ENCODE assay signal across 20 cellular contexts in genomic region chr10:86635402-86635801, GRCh38. TPM values are rescaled to one million over a fixed set of nuclear protein-coding genes. Genes with fewer than 3 reads are reported as not detected.
DNase-seq lines count a peak whose midpoint lies in the region; ATAC-seq and TF ChIP-seq lines count a peak whose summit lies in the region.
"Had no signal": no experiment of that assay in that cellular context is flagged by ENCODE, and none has a peak within 500 bp of the region (broad histone marks: within the 10 kb centered on the region; RNA-seq: fewer than 3 reads in every experiment).

No MANE protein-coding gene starts in this region.

- peak; percentile 81 for DNase-seq in AG08396 (ENCODE audit: low spot score)
- DNase-seq in LHCN-M2 (ENCODE audit: low read depth): peak; percentile 53
- DNase-seq in cardiac fibroblast (ENCODE audit: low read depth in 2 of 2): peak; percentile 62 to 77
- DNase-seq in left colon: no peak
- DNase-seq in mesenteric fat pad (ENCODE audit: low spot score): no peak
- DNase-seq in activated T-helper 1 cell treated with anti-CD3 and anti-CD28 coated beads, Interleukin-12 subunit alpha, Interleukin-12 subunit beta, Interleukin-2, Interleukin-4 antibody, amounts not matched to agents 30 ng/mL and 10 ng/mL and 1 ng/mL, durations not matched to agents 14 hours and 24 hours and 36 hours (ENCODE audit: low spot score): no peak
- DNase-seq in D341Med (ENCODE audit: low spot score): no peak
- DNase-seq: activated CD4-positive, CD25-positive, alpha-beta regulatory T cell treated with anti-CD3 and anti-CD28 coated beads, Interleukin-2, amount 50 U/mL, for 72 hours; AML-193; gastrocnemius medialis; midbrain; NCI-H1105; NCI-H2227 treated with DMSO at 0.1 percent for 48 hours; posterior cingulate gyrus; T-helper 1 cell had no signal

- peak; percentile 70 for ATAC-seq in left colon
- ATAC-seq in GM19351 (IDR thresholded peaks at IDR 0.05; ENCODE audit: unreplicated experiment): no peak
- ATAC-seq: gastrocnemius medialis, HepG2 had no signal

- no peak overlapping the region for H3K4me3 Mint-ChIP-seq in activated T-helper 1 cell treated with anti-CD3 and anti-CD28 coated beads, Interleukin-12 subunit alpha, Interleukin-12 subunit beta, Interleukin-2, Interleukin-4 antibody, amounts not matched to agents 30 ng/mL and 10 ng/mL and 1 ng/mL, durations not matched to agents 14 hours and 24 hours and 36 hours
- H3K4me3 Mint-ChIP-seq: activated naive CD4-positive, alpha-beta T cell treated with anti-CD3 and anti-CD28 coated beads, Interleukin-2, amount 50 U/mL, for 24 hours had no signal

- H3K27me3 Mint-ChIP-seq in activated T-helper 1 cell treated with anti-CD3 and anti-CD28 coated beads, Interleukin-12 subunit alpha, Interleukin-12 subunit beta, Interleukin-2, Interleukin-4 antibody, amounts not matched to agents 30 ng/mL and 10 ng/mL and 1 ng/mL, durations not matched to agents 14 hours and 24 hours and 36 hours (ENCODE audit: insufficient read depth): peaks cover 41% of the 10 kb centered on the region

- no peaks in the 10 kb centered on the region for H3K9me3 Mint-ChIP-seq in activated T-helper 1 cell treated with anti-CD3 and anti-CD28 coated beads, Interleukin-12 subunit alpha, Interleukin-12 subunit beta, Interleukin-2, Interleukin-4 antibody, amounts not matched to agents 30 ng/mL and 10 ng/mL and 1 ng/mL, durations not matched to agents 14 hours and 24 hours and 36 hours
- H3K9me3 Mint-ChIP-seq: activated naive CD4-positive, alpha-beta T cell treated with anti-CD3 and anti-CD28 coated beads, Interleukin-2, amount 50 U/mL, for 24 hours had no signal

- no peak for TF ChIP-seq CTCF in cardiac fibroblast (IDR thresholded peaks at IDR 0.05; ENCODE audit: low read depth, low read length)

- H3K27ac Mint-ChIP-seq in activated T-helper 1 cell treated with anti-CD3 and anti-CD28 coated beads, Interleukin-12 subunit alpha, Interleukin-12 subunit beta, Interleukin-2, Interleukin-4 antibody, amounts not matched to agents 30 ng/mL and 10 ng/mL and 1 ng/mL, durations not matched to agents 14 hours and 24 hours and 36 hours: no peak overlapping the region
- H3K27ac Mint-ChIP-seq: activated naive CD4-positive, alpha-beta T cell treated with anti-CD3 and anti-CD28 coated beads, Interleukin-2, amount 50 U/mL, for 24 hours had no signal

- no peaks in the 10 kb centered on the region for H3K36me3 Mint-ChIP-seq in activated T-helper 1 cell treated with anti-CD3 and anti-CD28 coated beads, Interleukin-12 subunit alpha, Interleukin-12 subunit beta, Interleukin-2, Interleukin-4 antibody, amounts not matched to agents 30 ng/mL and 10 ng/mL and 1 ng/mL, durations not matched to agents 14 hours and 24 hours and 36 hours (ENCODE audit: low read depth)
- H3K36me3 Mint-ChIP-seq: activated naive CD4-positive, alpha-beta T cell treated with anti-CD3 and anti-CD28 coated beads, Interleukin-2, amount 50 U/mL, for 24 hours had no signal

- H3K4me3 ChIP-seq in cardiac fibroblast (replicated peaks in 1 of 2; ENCODE audit: low read depth in 2 of 2, low read length in 2 of 2): no peak overlapping the region
- H3K4me3 ChIP-seq: coronary artery, gastrocnemius medialis had no signal

- intact Hi-C loops in left colon (cut with DNase I, micrococcal nuclease): no loop called here
- intact Hi-C loops in activated T-helper 1 cell treated with anti-CD3 and anti-CD28 coated beads, Interleukin-12 subunit alpha, Interleukin-12 subunit beta, Interleukin-2, Interleukin-4 antibody, amounts not matched to agents 30 ng/mL and 10 ng/mL and 1 ng/mL, durations not matched to agents 14 hours and 24 hours and 36 hours (cut with micrococcal nuclease): no loop called here

- H3K4me1 Mint-ChIP-seq in activated T-helper 1 cell treated with anti-CD3 and anti-CD28 coated beads, Interleukin-12 subunit alpha, Interleukin-12 subunit beta, Interleukin-2, Interleukin-4 antibody, amounts not matched to agents 30 ng/mL and 10 ng/mL and 1 ng/mL, durations not matched to agents 14 hours and 24 hours and 36 hours (ENCODE audit: low read depth): no peaks in the 10 kb centered on the region
- H3K4me1 Mint-ChIP-seq: activated naive CD4-positive, alpha-beta T cell treated with anti-CD3 and anti-CD28 coated beads, Interleukin-2, amount 50 U/mL, for 24 hours had no signal

RNA-seq across cellular contexts. Expression of gene OPN4, which starts 18.9 kb away (rescaled TPM):
- total RNA-seq in LHCN-M2 (2014; rRNA removed) (not detected in 2 replicates), left colon (under 1 TPM; 0.15 to 0.20 TPM), mesenteric fat pad (not detected)
- 0.04 TPM for polyA plus RNA-seq in LHCN-M2 (2012)
- total RNA-seq in activated T-helper 1 cell treated with anti-CD3 and anti-CD28 coated beads, Interleukin-12 subunit alpha, Interleukin-12 subunit beta, Interleukin-2, Interleukin-4 antibody, amounts not matched to agents 30 ng/mL and 10 ng/mL and 1 ng/mL, durations not matched to agents 14 hours and 24 hours and 36 hours: not detected in 2 replicates
- total RNA-seq: HepG2, temporal lobe had no signal
- polyA plus RNA-seq: HepG2 had no signal

RNA-seq across cellular contexts. Expression of gene LDB3, which starts 32.9 kb away (rescaled TPM):
- 0.06 TPM in 1 of 2 replicates, not detected in the other for total RNA-seq in LHCN-M2 (2014; rRNA removed)
- 0.34 TPM for polyA plus RNA-seq in LHCN-M2 (2012)
- 1 to 10 TPM in 1 of 2 donors, under 1 TPM in 1; 0.31 to 4.3 TPM for total RNA-seq in left colon
- total RNA-seq in mesenteric fat pad: 1.3 TPM
- 0.10 TPM in 1 of 2 replicates, not detected in the other for total RNA-seq in activated T-helper 1 cell treated with anti-CD3 and anti-CD28 coated beads, Interleukin-12 subunit alpha, Interleukin-12 subunit beta, Interleukin-2, Interleukin-4 antibody, amounts not matched to agents 30 ng/mL and 10 ng/mL and 1 ng/mL, durations not matched to agents 14 hours and 24 hours and 36 hours
- total RNA-seq: HepG2 had no signal
- polyA plus RNA-seq: HepG2 had no signal

Comparison
In these comparisons a context has a peak if more than half of its experiments do, and no peak if none do; other contexts are left out.
1. DNase-seq: peak in AG08396 (single experiment), LHCN-M2 (single experiment) and cardiac fibroblast (2 of 2); none in left colon (0 of 2), mesenteric fat pad (single experiment), activated T-helper 1 cell treated with anti-CD3 and anti-CD28 coated beads, Interleukin-12 subunit alpha, Interleukin-12 subunit beta, Interleukin-2, Interleukin-4 antibody, amounts not matched to agents 30 ng/mL and 10 ng/mL and 1 ng/mL, durations not matched to agents 14 hours and 24 hours and 36 hours (single experiment) and D341Med (single experiment).